ENCODE assay signal across 9 cellular contexts in genomic region chr17:59804910-59805381, GRCh38.
DNase-seq lines count a peak whose midpoint lies in the region; ATAC-seq and TF ChIP-seq lines count a peak whose summit lies in the region.
"Had no signal": no experiment of that assay in that cellular context is flagged by ENCODE, and none has a peak within 500 bp of the region (broad histone marks: within the 10 kb centered on the region; RNA-seq: fewer than 3 reads in every experiment).

No MANE protein-coding gene starts in this region.

- H3K9ac ChIP-seq in stomach smooth muscle (ENCODE audit: low read length in 2 of 2): peak overlapping the region; percentile 1 to 57

- H3K4me3 ChIP-seq in heart right ventricle (peak overlapping the region in 7 of 10 donors; percentile 0 to 34 (median 26)), stomach smooth muscle (ENCODE audit: low read length in 2 of 2) (peak overlapping the region; percentile 4 to 27), breast epithelium (peak overlapping the region in 1 of 3 donors; percentile 1)

- WGBS in heart right ventricle, 2 donors: 64 to 76% methylated on average over 6 of the region's 6 CpGs

- no peaks in the 10 kb centered on the region for H3K27me3 Mint-ChIP-seq in HFFc6 (ENCODE audit: insufficient read depth)

- H3K4me1 ChIP-seq in heart right ventricle (peaks cover 0 to 45% (median 0%) of the 10 kb centered on the region in 9 donors), stomach smooth muscle (ENCODE audit: control insufficient read depth, insufficient read depth, low read length) (no peaks in the 10 kb centered on the region), breast epithelium (no peaks in the 10 kb centered on the region)

- H3K9me3 ChIP-seq in heart right ventricle: no peaks in the 10 kb centered on the region
- H3K9me3 ChIP-seq in stomach smooth muscle (ENCODE audit: control insufficient read depth in 2 of 2, low read length in 2 of 2): no peaks in the 10 kb centered on the region
- H3K9me3 ChIP-seq in breast epithelium: no peaks in the 10 kb centered on the region

- DNase-seq in HFFc6 (no peak), SIG-M5 treated with dmso at 0.1 percent for 504 hours (lab: John Stamatoyannopoulos, UW; ENCODE audit: unreplicated experiment) (peak; percentile 90), heart right ventricle (no peak), breast epithelium (ENCODE audit: low spot score in 2 of 2) (no peak)
- no peak for DNase-seq in activated CD4-positive, CD25-positive, alpha-beta regulatory T cell (lab: John Stamatoyannopoulos, UW)
- DNase-seq in activated T-cell treated with anti-CD3 and anti-CD28 coated beads, Interleukin-2, amount 50 U/mL, for 48 hours: no peak
- DNase-seq: NCI-H1092 had no signal

- TF ChIP-seq POLR2A in breast epithelium (IDR thresholded peaks at IDR 0.05): no peak

- ATAC-seq in heart right ventricle (peak in 3 of 8 donors; percentile 20 to 63 (median 46)), HG03460 (IDR thresholded peaks at IDR 0.05; ENCODE audit: unreplicated experiment) (no peak)

- H3K36me3 ChIP-seq in heart right ventricle: peaks cover 0 to 4% (median 2%) of the 10 kb centered on the region in 9 donors
- no peaks in the 10 kb centered on the region for H3K36me3 ChIP-seq in stomach smooth muscle (ENCODE audit: control insufficient read depth in 2 of 2, insufficient read depth in 2 of 2, low read length in 2 of 2)
- no peaks in the 10 kb centered on the region for H3K36me3 ChIP-seq in breast epithelium

- no peak for TF ChIP-seq CTCF in HFFc6 (IDR thresholded peaks at IDR 0.05)
- TF ChIP-seq CTCF in heart right ventricle (IDR thresholded peaks at IDR 0.05): no peak
- TF ChIP-seq CTCF in breast epithelium (IDR thresholded peaks at IDR 0.05): no peak

- no peaks in the 10 kb centered on the region for H3K9me3 Mint-ChIP-seq in HFFc6

- peak overlapping the region; percentile 76; the same call in 1 of the 2 replicates for H3K4me3 Mint-ChIP-seq in HFFc6

- H3K27me3 ChIP-seq in heart right ventricle (no peaks in the 10 kb centered on the region), stomach smooth muscle (ENCODE audit: control insufficient read depth in 1 of 2, insufficient read depth in 2 of 2, low read length in 2 of 2) (no peaks in the 10 kb centered on the region), breast epithelium (no peaks in the 10 kb centered on the region)

- H3K27ac Mint-ChIP-seq in HFFc6: peak overlapping the region; percentile 82

- peaks cover 17% of the 10 kb centered on the region for H3K4me1 Mint-ChIP-seq in HFFc6 (ENCODE audit: low read depth)

- peaks cover 5% of the 10 kb centered on the region; the same call in 1 of the 2 replicates for H3K36me3 Mint-ChIP-seq in HFFc6 (ENCODE audit: low read depth)

- H3K27ac ChIP-seq in heart right ventricle (peak overlapping the region in 7 of 10 donors; percentile 10 to 82 (median 58)), stomach smooth muscle (ENCODE audit: low read length) (no peak overlapping the region), breast epithelium (peak overlapping the region in 1 of 2 donors; percentile 58)

- intact Hi-C loops in heart right ventricle (cut with DNase I) (no loop called here), breast epithelium (cut with DNase I; ENCODE audit: low total_unique reads) (no loop called here)
